1 cellular context compared by ENCODE assay signal in the genomic region with DNA sequence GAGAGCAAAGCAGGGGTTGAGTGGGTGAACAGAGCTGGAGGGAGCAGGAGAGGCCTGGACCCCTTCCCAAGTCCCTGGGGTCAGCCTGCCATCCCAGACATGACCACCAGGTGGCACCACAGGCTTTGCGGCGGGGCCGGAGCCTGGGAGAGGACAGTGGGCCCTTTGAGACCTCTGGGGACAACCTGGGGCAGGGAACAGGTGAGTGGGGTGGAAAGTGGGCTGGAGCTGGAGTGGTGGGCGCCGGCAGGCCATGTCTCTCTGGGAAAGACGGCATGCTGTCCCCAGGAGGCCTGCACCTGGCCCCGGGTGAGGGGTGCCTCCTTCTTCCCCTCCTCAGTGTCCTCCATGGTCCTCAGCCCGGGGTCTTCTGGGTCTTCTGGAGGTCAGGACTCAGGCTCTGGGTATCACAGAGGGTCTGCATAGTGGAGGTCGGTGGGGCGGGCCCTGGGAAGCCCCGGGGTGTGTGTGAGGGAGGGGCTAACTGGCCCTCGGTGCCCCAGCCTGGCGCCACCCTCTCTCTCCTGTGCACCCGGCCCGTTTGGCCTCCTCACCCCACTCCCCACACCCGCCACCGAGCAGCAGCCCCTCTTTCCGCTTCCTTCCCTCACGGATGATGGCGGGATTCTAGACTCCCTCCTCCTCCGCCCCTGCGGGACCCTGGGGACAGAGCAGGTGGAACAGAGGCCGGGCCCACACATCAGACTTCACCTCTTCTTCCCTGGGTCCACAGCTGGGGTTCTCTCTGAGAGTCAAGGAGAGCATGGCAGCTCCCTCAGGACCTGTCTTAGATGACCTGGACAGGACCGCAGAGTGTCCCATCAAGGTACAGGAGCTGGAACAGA.
TF ChIP-seq lines count a peak whose summit lies in the region.

No MANE protein-coding gene starts in this region.

TF ChIP-seq in K562, 482 proteins besides CTCF, POLR2A, EP300 and RAD21 (continued from another document):
- TF ChIP-seq CTBP1 (IDR thresholded peaks at IDR 0.05; ENCODE audit: borderline replicate concordance) (peak; percentile 23; the same call in 1 of the 2 replicates), ZZZ3 (IDR thresholded peaks at IDR 0.05) (no peak), ERF (CRISPR knock-in tag; IDR thresholded peaks at IDR 0.05) (no peak), NR1H2 (CRISPR knock-in tag; IDR thresholded peaks at IDR 0.05) (no peak), SAFB (IDR thresholded peaks at IDR 0.05; ENCODE audit: borderline replicate concordance, low read depth, low read length) (no peak), ESRRA (IDR thresholded peaks at IDR 0.05; ENCODE audit: borderline replicate concordance, low read depth) (0 out of 2 replicates have a peak, but pooled peaks have one; percentile 22), ZSCAN32 (CRISPR knock-in tag; IDR thresholded peaks at IDR 0.05) (no peak), CC2D1A (IDR thresholded peaks at IDR 0.05) (peak; percentile 79)
- TF ChIP-seq, protein P1, sequence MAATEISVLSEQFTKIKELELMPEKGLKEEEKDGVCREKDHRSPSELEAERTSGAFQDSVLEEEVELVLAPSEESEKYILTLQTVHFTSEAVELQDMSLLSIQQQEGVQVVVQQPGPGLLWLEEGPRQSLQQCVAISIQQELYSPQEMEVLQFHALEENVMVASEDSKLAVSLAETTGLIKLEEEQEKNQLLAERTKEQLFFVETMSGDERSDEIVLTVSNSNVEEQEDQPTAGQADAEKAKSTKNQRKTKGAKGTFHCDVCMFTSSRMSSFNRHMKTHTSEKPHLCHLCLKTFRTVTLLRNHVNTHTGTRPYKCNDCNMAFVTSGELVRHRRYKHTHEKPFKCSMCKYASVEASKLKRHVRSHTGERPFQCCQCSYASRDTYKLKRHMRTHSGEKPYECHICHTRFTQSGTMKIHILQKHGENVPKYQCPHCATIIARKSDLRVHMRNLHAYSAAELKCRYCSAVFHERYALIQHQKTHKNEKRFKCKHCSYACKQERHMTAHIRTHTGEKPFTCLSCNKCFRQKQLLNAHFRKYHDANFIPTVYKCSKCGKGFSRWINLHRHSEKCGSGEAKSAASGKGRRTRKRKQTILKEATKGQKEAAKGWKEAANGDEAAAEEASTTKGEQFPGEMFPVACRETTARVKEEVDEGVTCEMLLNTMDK (IDR thresholded peaks at IDR 0.05; ENCODE audit: borderline replicate concordance, insufficient read depth, low read depth, low read length, poor library complexity, severe bottlenecking), result peak; percentile 7
